ENCODE assay signal across 14 cellular contexts in the genomic region with DNA sequence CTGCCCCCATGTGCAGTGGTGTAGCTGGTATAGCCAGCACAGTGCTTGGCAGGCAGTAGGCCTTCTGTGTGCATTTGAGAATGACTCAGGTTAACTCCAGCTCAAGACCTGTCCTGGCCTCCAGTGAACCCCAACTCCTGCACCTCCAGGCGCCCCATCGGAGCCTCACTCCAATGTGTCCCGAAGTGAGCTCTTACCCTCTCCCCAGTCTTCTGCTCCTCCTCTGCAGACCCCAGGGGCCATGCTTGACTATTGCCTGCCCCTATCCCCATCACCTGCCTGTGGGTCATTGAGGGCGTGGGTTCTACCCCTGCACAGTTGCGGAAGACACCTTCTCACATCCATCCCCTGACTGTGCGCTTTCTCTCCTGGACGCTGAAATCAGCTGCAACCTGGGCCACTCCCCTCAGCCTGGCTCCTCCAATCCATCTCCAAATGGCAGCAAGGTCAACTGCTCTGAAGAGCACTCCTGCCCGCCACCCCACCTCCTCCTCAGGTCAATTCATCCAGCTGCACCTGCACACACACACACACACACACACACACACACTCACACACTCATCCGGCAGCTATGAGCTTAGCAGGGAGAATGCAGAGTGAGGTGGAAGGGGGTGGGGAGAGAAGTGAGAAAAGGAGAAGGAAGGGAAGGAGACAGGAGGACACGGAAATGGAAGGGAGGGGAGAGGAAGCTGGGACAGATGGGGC.
A peak's percentile ranks its signal among the peaks of the same experiment; 100 is the strongest.
DNase-seq lines count a peak whose midpoint lies in the region; ATAC-seq and TF ChIP-seq lines count a peak whose summit lies in the region.
"Had no signal": no experiment of that assay in that cellular context is flagged by ENCODE, and none has a peak within 500 bp of the region (broad histone marks: within the 10 kb centered on the region; RNA-seq: fewer than 3 reads in every experiment).

No MANE protein-coding gene starts in this region.

- ATAC-seq in right cardiac atrium (no peak), GM18502 (IDR thresholded peaks at IDR 0.05; ENCODE audit: poor library complexity, unreplicated experiment) (no peak)
- ATAC-seq: stimulated activated naive B cell treated with anti-CD40 and anti-IgM and Interleukin-4, amounts not matched to agents 10 μg/mL and 1 μg/mL and 100 μg/mL, for 72 hours had no signal

- H3K36me3 ChIP-seq in right atrium auricular region = no peaks in the 10 kb centered on the region
- H3K36me3 ChIP-seq: adrenal gland had no signal

- peaks cover 4% of the 10 kb centered on the region for H3K9me3 Mint-ChIP-seq in mesothelial cell of epicardium
- H3K9me3 Mint-ChIP-seq: activated CD4-positive, alpha-beta memory T cell treated with anti-CD3 and anti-CD28 coated beads, Interleukin-2, amount 10 ng/mL, durations not matched to agents 7 days and 5 days; activated T-helper 1 cell treated with anti-CD3 and anti-CD28 coated beads, Interleukin-12 subunit alpha, Interleukin-12 subunit beta, Interleukin-2, Interleukin-4 antibody, amounts not matched to agents 30 ng/mL and 10 ng/mL and 1 ng/mL, durations not matched to agents 14 hours and 24 hours and 36 hours; stimulated activated naive B cell treated with anti-CD40 and anti-IgM and Interleukin-4, amounts not matched to agents 10 μg/mL and 1 μg/mL and 100 μg/mL, for 72 hours; type B pancreatic cell had no signal

- H3K27me3 Mint-ChIP-seq in mesothelial cell of epicardium (ENCODE audit: low read depth) = peaks cover 32% of the 10 kb centered on the region
- H3K27me3 Mint-ChIP-seq: activated CD4-positive, alpha-beta memory T cell treated with anti-CD3 and anti-CD28 coated beads, Interleukin-2, amount 10 ng/mL, durations not matched to agents 7 days and 5 days had no signal

- H3K4me3 ChIP-seq in right atrium auricular region = no peak overlapping the region
- H3K4me3 ChIP-seq in right cardiac atrium (ENCODE audit: low read length) = no peak overlapping the region
- no peak overlapping the region for H3K4me3 ChIP-seq in coronary artery
- H3K4me3 ChIP-seq: adrenal gland had no signal

- H3K4me1 Mint-ChIP-seq in mesothelial cell of epicardium = no peaks in the 10 kb centered on the region
- H3K4me1 Mint-ChIP-seq: activated CD4-positive, alpha-beta memory T cell treated with anti-CD3 and anti-CD28 coated beads, Interleukin-2, amount 10 ng/mL, durations not matched to agents 7 days and 5 days had no signal

- TF ChIP-seq CTCF in right atrium auricular region (IDR thresholded peaks at IDR 0.05) (no peak), mesothelial cell of epicardium (IDR thresholded peaks at IDR 0.05; ENCODE audit: unreplicated experiment) (no peak), coronary artery (IDR thresholded peaks at IDR 0.05) (no peak)

- DNase-seq in cardiac septum (ENCODE audit: low spot score) (peak; percentile 66), right atrium auricular region (ENCODE audit: low spot score) (no peak), NCI-H748 (lab: John Stamatoyannopoulos, UW; ENCODE audit: unreplicated experiment) (peak; percentile 76), right cardiac atrium (peak in 2 of 3 donors; percentile 34 to 37), mesothelial cell of epicardium (ENCODE audit: low spot score in 2 of 2, unreplicated experiment in 2 of 2) (no peak), occipital lobe (lab: John Stamatoyannopoulos, UW) (no peak), coronary artery (ENCODE audit: low spot score) (no peak)
- DNase-seq: activated CD4-positive, alpha-beta memory T cell treated with anti-CD3 and anti-CD28 coated beads, Interleukin-2, amount 10 ng/mL, durations not matched to agents 7 days and 5 days; adrenal gland; NCI-H526; stimulated activated naive B cell treated with anti-CD40 and anti-IgM and Interleukin-4, amounts not matched to agents 10 μg/mL and 1 μg/mL and 100 μg/mL, for 72 hours had no signal

- H3K27me3 ChIP-seq in right atrium auricular region (no peaks in the 10 kb centered on the region), right cardiac atrium (ENCODE audit: control insufficient read depth, insufficient read depth) (no peaks in the 10 kb centered on the region)
- H3K27me3 ChIP-seq: adrenal gland had no signal

- intact Hi-C loops in cardiac septum (cut with DNase I) = no loop called here
- intact Hi-C loops in right cardiac atrium (cut with DNase I) = no loop called here

- no peak overlapping the region for H3K27ac Mint-ChIP-seq in mesothelial cell of epicardium
- H3K27ac Mint-ChIP-seq: activated CD4-positive, alpha-beta memory T cell treated with anti-CD3 and anti-CD28 coated beads, Interleukin-2, amount 10 ng/mL, durations not matched to agents 7 days and 5 days; activated T-helper 1 cell treated with anti-CD3 and anti-CD28 coated beads, Interleukin-12 subunit alpha, Interleukin-12 subunit beta, Interleukin-2, Interleukin-4 antibody, amounts not matched to agents 30 ng/mL and 10 ng/mL and 1 ng/mL, durations not matched to agents 14 hours and 24 hours and 36 hours; stimulated activated naive B cell treated with anti-CD40 and anti-IgM and Interleukin-4, amounts not matched to agents 10 μg/mL and 1 μg/mL and 100 μg/mL, for 72 hours; type B pancreatic cell had no signal

- no peak overlapping the region for H3K27ac ChIP-seq in right atrium auricular region
- no peak overlapping the region for H3K27ac ChIP-seq in right cardiac atrium (ENCODE audit: low read length)
- no peak overlapping the region for H3K27ac ChIP-seq in coronary artery
- H3K27ac ChIP-seq: adrenal gland had no signal

- WGBS in right cardiac atrium = 81% methylated on average over 10 of the region's 10 CpGs

- H3K36me3 Mint-ChIP-seq in mesothelial cell of epicardium = no peaks in the 10 kb centered on the region
- H3K36me3 Mint-ChIP-seq: stimulated activated naive B cell treated with anti-CD40 and anti-IgM and Interleukin-4, amounts not matched to agents 10 μg/mL and 1 μg/mL and 100 μg/mL, for 72 hours; type B pancreatic cell had no signal

- H3K9me3 ChIP-seq in right atrium auricular region = no peaks in the 10 kb centered on the region
- H3K9me3 ChIP-seq in right cardiac atrium (ENCODE audit: control insufficient read depth, low read length) = no peaks in the 10 kb centered on the region
- H3K9me3 ChIP-seq: adrenal gland had no signal

- H3K4me1 ChIP-seq in right atrium auricular region (peaks cover 0 to 13% of the 10 kb centered on the region in 2 donors), right cardiac atrium (ENCODE audit: control insufficient read depth, insufficient read depth, low read length) (peaks cover 2% of the 10 kb centered on the region)
- H3K4me1 ChIP-seq: adrenal gland had no signal

- no peak overlapping the region for H3K4me3 Mint-ChIP-seq in mesothelial cell of epicardium
- H3K4me3 Mint-ChIP-seq: activated CD4-positive, alpha-beta memory T cell treated with anti-CD3 and anti-CD28 coated beads, Interleukin-2, amount 10 ng/mL, durations not matched to agents 7 days and 5 days; activated T-helper 1 cell treated with anti-CD3 and anti-CD28 coated beads, Interleukin-12 subunit alpha, Interleukin-12 subunit beta, Interleukin-2, Interleukin-4 antibody, amounts not matched to agents 30 ng/mL and 10 ng/mL and 1 ng/mL, durations not matched to agents 14 hours and 24 hours and 36 hours; stimulated activated naive B cell treated with anti-CD40 and anti-IgM and Interleukin-4, amounts not matched to agents 10 μg/mL and 1 μg/mL and 100 μg/mL, for 72 hours; type B pancreatic cell had no signal

Comparison
In these comparisons a context has a peak if more than half of its experiments do, and no peak if none do; other contexts are left out.
1. DNase-seq: peak in cardiac septum (single experiment), NCI-H748 (single experiment) and right cardiac atrium (2 of 3); none in right atrium auricular region (single experiment), mesothelial cell of epicardium (0 of 2), occipital lobe (single experiment) and coronary artery (single experiment).